11 cellular contexts compared by ENCODE assay signal in genomic region chr7:142873281-142873784, GRCh38. TPM values are rescaled to one million over a fixed set of nuclear protein-coding genes. Genes with fewer than 3 reads are reported as not detected.
DNase-seq lines count a peak whose midpoint lies in the region; ATAC-seq, FAIRE-seq and TF ChIP-seq lines count a peak whose summit lies in the region.
"Had no signal": no experiment of that assay in that cellular context is flagged by ENCODE, and none has a peak within 500 bp of the region (broad histone marks: within the 10 kb centered on the region; RNA-seq: fewer than 3 reads in every experiment).

No MANE protein-coding gene starts in this region.

- no peak overlapping the region for H2BK12ac ChIP-seq in H1 (ENCODE audit: low read depth, low read length)

- H3K36me3 ChIP-seq in HCT116 (ENCODE audit: control insufficient read depth in 1 of 2, insufficient read depth in 2 of 2, low read length in 2 of 2) (no peaks in the 10 kb centered on the region), Peyer's patch (no peaks in the 10 kb centered on the region), H1 (ENCODE audit: control insufficient read depth in 2 of 4, insufficient read depth in 4 of 4, low read length in 3 of 4) (no peaks in the 10 kb centered on the region)
- H3K36me3 ChIP-seq: BLaER1 treated with 17β-estradiol and CSF1 and Interleukin-3, amounts not matched to agents 10 nM and 100 nM had no signal

- H2BK20ac ChIP-seq in H1 (ENCODE audit: low read length) = no peak overlapping the region

- H4K8ac ChIP-seq in H1 (ENCODE audit: extremely low read depth, insufficient read depth, low read length) = peak overlapping the region; percentile 28; the same call in 1 of the 2 replicates

- H2AFZ ChIP-seq in HCT116 (ENCODE audit: low read depth, low read length, poor library complexity, severe bottlenecking) = no peak overlapping the region
- H2AFZ ChIP-seq in H1 (ENCODE audit: low read length) = no peak overlapping the region

- H3K27ac ChIP-seq in HCT116 (ENCODE audit: low read depth, low read length) (no peak overlapping the region), Peyer's patch (no peak overlapping the region), H1 (ENCODE audit: low read depth, low read length) (no peak overlapping the region)
- H3K27ac ChIP-seq: BLaER1 treated with 17β-estradiol and CSF1 and Interleukin-3, amounts not matched to agents 10 nM and 100 nM had no signal

- no peak overlapping the region for H3K4ac ChIP-seq in H1 (replicated peaks; ENCODE audit: insufficient read length, low read depth, low read length)

- H4K5ac ChIP-seq in H1 (ENCODE audit: insufficient read length, low read depth, low read length) = no peak overlapping the region

- CTCF ChIA-PET in HCT116 (lab: Charles Lee) (interaction anchor here (0.7 to 2.9 kb wide), 23 partner anchors 8 to 376 kb away, joined by 3 to 39 read pairs (median 4); partner anchors contain the start of genes EPHB6 and TRPV6), H1 (lab: Charles Lee; ENCODE audit: partially characterized antibody) (interaction anchor here (0.5 to 13.9 kb wide), 71 partner anchors 8 to 569 kb away, joined by 3 to 332 read pairs (median 4); partner anchors contain the start of genes EPHB6, KEL, LLCFC1 and TRPV5)

- no peak overlapping the region for H3K23ac ChIP-seq in H1 (ENCODE audit: insufficient read length)

- no peak overlapping the region for H3K4me3 ChIP-seq in HCT116 (replicated peaks in 1 of 2; ENCODE audit: low read depth in 1 of 2, low read length in 2 of 2)
- H3K4me3 ChIP-seq in Peyer's patch = no peak overlapping the region
- H3K4me3 ChIP-seq in H1 (ENCODE audit: extremely low read depth in 1 of 4, insufficient read depth in 2 of 4, low read depth in 3 of 4, low read length in 4 of 4) = no peak overlapping the region
- H3K4me3 ChIP-seq: BLaER1 treated with 17β-estradiol and CSF1 and Interleukin-3, amounts not matched to agents 10 nM and 100 nM had no signal

- no peaks in the 10 kb centered on the region for H3K9me2 ChIP-seq in HCT116 (ENCODE audit: insufficient read depth)

- no peak overlapping the region for H3K9ac ChIP-seq in HCT116 (ENCODE audit: low read length)
- H3K9ac ChIP-seq in H1 (replicated peaks in 1 of 4; ENCODE audit: extremely low read depth in 1 of 4, low read depth in 3 of 4, low read length in 3 of 4) = no peak overlapping the region
- H3K9ac ChIP-seq: BLaER1 treated with 17β-estradiol and CSF1 and Interleukin-3, amounts not matched to agents 10 nM and 100 nM had no signal

- POLR2A ChIA-PET in HCT116 (lab: Charles Lee) (no interaction called here), H1 (lab: Charles Lee; ENCODE audit: partially characterized antibody) (interaction anchor here (0.7 to 1.0 kb wide), 2 partner anchors 9 to 18 kb away, joined by 3 to 4 read pairs; no protein-coding TSS in a partner anchor)

- TF ChIP-seq CTCF in HCT116 (IDR thresholded peaks at IDR 0.05 in 2 of 3, conservative IDR thresholded peaks at IDR 0.05 in 1 of 3; ENCODE audit: borderline replicate concordance in 1 of 3, insufficient read depth in 1 of 3, low read depth in 2 of 3, low read length in 2 of 3) (peak; percentile 76 to 93 (median 90)), Peyer's patch (IDR thresholded peaks at IDR 0.05) (peak in 4 of 6 experiments; percentile 24 to 41 (median 35)), H1 (IDR thresholded peaks at IDR 0.05; ENCODE audit: control extremely low read depth in 1 of 3, insufficient read depth in 1 of 3, low read depth in 1 of 3, low read length in 3 of 3) (peak; percentile 83 to 94 (median 90))

- H3K4me2 ChIP-seq in HCT116 (ENCODE audit: low read length) (no peak overlapping the region), H1 (ENCODE audit: insufficient read depth in 1 of 2, low read depth in 2 of 2, low read length in 2 of 2) (no peak overlapping the region)
- H3K4me2 ChIP-seq: BLaER1 treated with 17β-estradiol and CSF1 and Interleukin-3, amounts not matched to agents 10 nM and 100 nM had no signal

- H2AK5ac ChIP-seq in H1 (ENCODE audit: low read depth, low read length) = no peak overlapping the region

- TF ChIP-seq RAD21 in HCT116 (IDR thresholded peaks at IDR 0.05; ENCODE audit: low read depth) = peak; percentile 40; the same call in 1 of the 2 replicates
- peak; percentile 54 to 63 for TF ChIP-seq RAD21 in H1 (IDR thresholded peaks at IDR 0.05 in 1 of 2, conservative IDR thresholded peaks at IDR 0.05 in 1 of 2; ENCODE audit: low read depth in 2 of 2, low read length in 2 of 2)

- no peak overlapping the region for H2BK15ac ChIP-seq in H1 (ENCODE audit: low read length)

- no peaks in the 10 kb centered on the region for H3K27me3 ChIP-seq in HCT116 (ENCODE audit: insufficient read depth, low read length)
- no peaks in the 10 kb centered on the region for H3K27me3 ChIP-seq in Peyer's patch
- H3K27me3 ChIP-seq in H1 (replicated peaks in 1 of 4; ENCODE audit: control insufficient read depth in 3 of 4, extremely low read depth in 1 of 4, insufficient read depth in 3 of 4, low read length in 3 of 4) = no peaks in the 10 kb centered on the region; a peak in 1 of 7 replicates
- H3K27me3 ChIP-seq: BLaER1 treated with 17β-estradiol and CSF1 and Interleukin-3, amounts not matched to agents 10 nM and 100 nM had no signal

- no peak overlapping the region for H4K91ac ChIP-seq in H1 (replicated peaks; ENCODE audit: insufficient read length, low read length)

- no TSS peak for BruUV-seq in HCT116 (replicated peaks; lab: Mats Ljungman, UMichigan)

- H3K79me2 ChIP-seq in HCT116 (ENCODE audit: insufficient read depth, low read length) (no peaks in the 10 kb centered on the region), H1 (ENCODE audit: control insufficient read depth in 1 of 2, insufficient read depth in 2 of 2, low read length in 2 of 2) (no peaks in the 10 kb centered on the region)

- TF ChIP-seq EP300 in H1 (IDR thresholded peaks at IDR 0.05; ENCODE audit: borderline replicate concordance in 1 of 2, low read depth in 2 of 2, low read length in 2 of 2) = no peak

- no peak overlapping the region for H3K18ac ChIP-seq in H1 (ENCODE audit: extremely low read depth, low read length)

- H3K14ac ChIP-seq in H1 (ENCODE audit: insufficient read length) = no peak overlapping the region

- TF ChIP-seq POLR2A in HCT116 (IDR thresholded peaks at IDR 0.05; ENCODE audit: borderline replicate concordance, extremely low read depth, insufficient read depth, insufficient read length) (no peak), Peyer's patch (IDR thresholded peaks at IDR 0.05) (no peak), H1 (IDR thresholded peaks at IDR 0.05; ENCODE audit: control extremely low read depth in 1 of 2, low read depth in 2 of 2, low read length in 2 of 2) (no peak)

- peak; percentile 15 to 16 for DNase-seq in NCI-H2081 (lab: John Stamatoyannopoulos, UW)
- no peak for DNase-seq in NCI-H2081 treated with DMSO at 0.1 percent for 48 hours (lab: John Stamatoyannopoulos, UW)
- peak; percentile 28 for DNase-seq in HCT116 (ENCODE audit: low read depth, low spot score)
- DNase-seq in Peyer's patch = peak in 1 of 3 donors; percentile 50
- DNase-seq in H1 (ENCODE audit: low read depth in 1 of 2, low spot score in 2 of 2) = peak in 1 of 2 experiments; percentile 84
- DNase-seq in stimulated activated CD4-positive, alpha-beta T cell treated with anti-CD3 and anti-CD28 coated beads, Interleukin-2, amount 100 ng/mL, for 48 hours = peak; percentile 23 to 44
- no peak for DNase-seq in GDM1 (lab: John Stamatoyannopoulos, UW)
- DNase-seq in GF-D8 (lab: John Stamatoyannopoulos, UW) = no peak

- H3K4me1 ChIP-seq in HCT116 (ENCODE audit: control insufficient read depth in 1 of 2, insufficient read depth in 2 of 2, low read length in 2 of 2) (no peaks in the 10 kb centered on the region), Peyer's patch (no peaks in the 10 kb centered on the region), H1 (replicated peaks in 1 of 4; ENCODE audit: control insufficient read depth in 3 of 4, insufficient read depth in 4 of 4, low read length in 3 of 4) (no peaks in the 10 kb centered on the region; a peak in 1 of 7 replicates)
- H3K4me1 ChIP-seq: BLaER1 treated with 17β-estradiol and CSF1 and Interleukin-3, amounts not matched to agents 10 nM and 100 nM had no signal

- peak; percentile 94 for ATAC-seq in HCT116

- H4K20me1 ChIP-seq in HCT116 (ENCODE audit: insufficient read depth) (no peaks in the 10 kb centered on the region), H1 (replicated peaks in 1 of 2; ENCODE audit: control insufficient read depth in 1 of 2, insufficient read depth in 2 of 2, low read length in 2 of 2) (no peaks in the 10 kb centered on the region)
- H4K20me1 ChIP-seq: BLaER1 treated with 17β-estradiol and CSF1 and Interleukin-3, amounts not matched to agents 10 nM and 100 nM had no signal

- WGBS in H1 (ENCODE audit: extremely low coverage in 1 of 2, insufficient coverage in 1 of 2, insufficient read length in 1 of 2, insufficient replicate concordance in 2 of 2, low coverage in 1 of 2, low lambda C conversion rate in 2 of 2, missing lambda C conversion rate in 1 of 2), 2 experiments = 76% methylated on average over 11 of the region's 11 CpGs; no CpG with 5 or more reads in 1 of the 2 experiments

- no peak overlapping the region for H3K56ac ChIP-seq in H1 (replicated peaks; ENCODE audit: insufficient read length, low read depth, low read length)

- no peak overlapping the region for H2BK120ac ChIP-seq in H1 (replicated peaks; ENCODE audit: low read depth, low read length)

- H2BK5ac ChIP-seq in H1 (ENCODE audit: low read depth, low read length) = no peak overlapping the region

- intact Hi-C loops in HCT116 (cut with micrococcal nuclease) = loop anchor here (2.0 kb wide), 1 partner anchor 129 kb away; no protein-coding TSS in a partner anchor

- H3K9me3 ChIP-seq in HCT116 (ENCODE audit: control insufficient read depth in 1 of 2, insufficient read depth in 1 of 2, low read depth in 1 of 2, low read length in 2 of 2) = no peaks in the 10 kb centered on the region
- no peaks in the 10 kb centered on the region for H3K9me3 ChIP-seq in Peyer's patch
- no peaks in the 10 kb centered on the region for H3K9me3 ChIP-seq in H1 (ENCODE audit: insufficient read depth in 2 of 2, low read depth in 1 of 2, low read length in 1 of 2)

- H3K79me1 ChIP-seq in H1 (ENCODE audit: low read depth, low read length) = no peaks in the 10 kb centered on the region; the same call in 1 of the 2 replicates

- FAIRE-seq in H1 (lab: Jason Lieb, UNC) = peak; percentile 73

- RAD21 ChIA-PET in HCT116 (lab: Charles Lee; ENCODE audit: low non-redundant PET in 1 of 2, low total read pairs in 2 of 2, uncharacterized antibody in 2 of 2, unreplicated experiment in 2 of 2) = interaction anchor here (0.7 to 1.2 kb wide), 4 partner anchors 88 to 342 kb away, joined by 3 to 5 read pairs (median 4); no protein-coding TSS in a partner anchor

- H3K23me2 ChIP-seq in H1 (ENCODE audit: low read depth, low read length) = no peaks in the 10 kb centered on the region

RNA-seq across cellular contexts. Expression of gene TRPV6, which starts 12.2 kb away (rescaled TPM):
- 1.7 TPM for total RNA-seq in HCT116 (2021; ENCODE audit: unreplicated experiment)
- 3.8 and 4.2 TPM in 2 replicates for polyA plus RNA-seq in HCT116 (2012)
- total RNA-seq in Peyer's patch = 1 to 10 TPM in 1 of 4 donors, under 1 TPM in 3; 0.19 to 2.5 (median 0.82) TPM
- 0.48 and 0.52 TPM in 2 replicates for total RNA-seq in H1 (2021; fragmentation: NEBNext Ultra II Directional; extraction: Animal tissue kit (Norgen Biotek cat#: 25700))
- polyA plus RNA-seq in H1 (2011; rRNA removed) = 1.1 and 2.1 TPM in 2 replicates
- polyA plus RNA-seq in H1 (2011; cell fraction: cytosol; rRNA removed) = 1.2 TPM
- 5.5 TPM for polyA plus RNA-seq in H1 (2011; cell fraction: nucleus; rRNA removed)
- polyA plus RNA-seq in H1 (2012, experiment 1 of 2) = 0.60 to 1.1 TPM (median 0.98 TPM) in 4 replicates
- 0.34 TPM for polyA plus RNA-seq in H1 (2012, experiment 2 of 2)
- polyA plus RNA-seq in H1 (2013, experiment 1 of 2) = 0.67 TPM
- polyA plus RNA-seq in H1 (2013, experiment 2 of 2) = 0.31 TPM
- 1.7 and 1.9 TPM in 2 replicates for polyA minus RNA-seq in H1 (2011; rRNA and poly(A)+ RNA removed)
- not detected for polyA minus RNA-seq in H1 (2011; cell fraction: cytosol; rRNA and poly(A)+ RNA removed)
- 3.5 TPM for polyA minus RNA-seq in H1 (2011; cell fraction: nucleus; rRNA and poly(A)+ RNA removed)
- total RNA-seq: activated CD8-positive, alpha-beta memory T cell treated with anti-CD3 and anti-CD28 coated beads for 36 hours; pulmonary artery endothelial cell had no signal

RNA-seq across cellular contexts. Expression of gene EPHB6, which starts 18.5 kb away (rescaled TPM):
- total RNA-seq in HCT116 (2021; ENCODE audit: unreplicated experiment) (12.6 TPM), Peyer's patch (10 to 100 TPM in 1 of 4 donors, 1 to 10 TPM in 2, under 1 TPM in 1; 0.53 to 19.0 (median 5.5) TPM)
- 9.2 and 9.3 TPM in 2 replicates for polyA plus RNA-seq in HCT116 (2012)
- total RNA-seq in H1 (2021; fragmentation: NEBNext Ultra II Directional; extraction: Animal tissue kit (Norgen Biotek cat#: 25700)) = 19.7 TPM in 2 replicates
- polyA plus RNA-seq in H1 (2011; rRNA removed) = 19.7 and 27.3 TPM in 2 replicates
- polyA plus RNA-seq in H1 (2011; cell fraction: cytosol; rRNA removed) = 19.9 TPM
- 78.8 TPM for polyA plus RNA-seq in H1 (2011; cell fraction: nucleus; rRNA removed)
- 9.1 to 24.6 TPM (median 19.3 TPM) in 4 replicates for polyA plus RNA-seq in H1 (2012, experiment 1 of 2)
- 11.1 TPM for polyA plus RNA-seq in H1 (2012, experiment 2 of 2)
- polyA plus RNA-seq in H1 (2013, experiment 1 of 2) = 12.7 TPM
- polyA plus RNA-seq in H1 (2013, experiment 2 of 2) = 13.6 TPM
- polyA minus RNA-seq in H1 (2011; rRNA and poly(A)+ RNA removed) = 10.9 and 16.7 TPM in 2 replicates
- polyA minus RNA-seq in H1 (2011; cell fraction: cytosol; rRNA and poly(A)+ RNA removed) = 16.1 TPM
- 17.5 TPM for polyA minus RNA-seq in H1 (2011; cell fraction: nucleus; rRNA and poly(A)+ RNA removed)

Comparison
In these comparisons a context has a peak if more than half of its experiments do, and no peak if none do; other contexts are left out.
1. DNase-seq: peak in NCI-H2081 (2 of 2), HCT116 (single experiment) and stimulated activated CD4-positive, alpha-beta T cell treated with anti-CD3 and anti-CD28 coated beads, Interleukin-2, amount 100 ng/mL, for 48 hours (2 of 2); none in NCI-H2081 treated with DMSO at 0.1 percent for 48 hours (single experiment), GDM1 (single experiment) and GF-D8 (single experiment).
2. CTCF ChIP-seq: peak in every context shown above with its lines; median percentile 90 in HCT116; 90 in H1; 35 in Peyer's patch.